Comparison of ENCODE assay signal across 6 cellular contexts in the genomic region with DNA sequence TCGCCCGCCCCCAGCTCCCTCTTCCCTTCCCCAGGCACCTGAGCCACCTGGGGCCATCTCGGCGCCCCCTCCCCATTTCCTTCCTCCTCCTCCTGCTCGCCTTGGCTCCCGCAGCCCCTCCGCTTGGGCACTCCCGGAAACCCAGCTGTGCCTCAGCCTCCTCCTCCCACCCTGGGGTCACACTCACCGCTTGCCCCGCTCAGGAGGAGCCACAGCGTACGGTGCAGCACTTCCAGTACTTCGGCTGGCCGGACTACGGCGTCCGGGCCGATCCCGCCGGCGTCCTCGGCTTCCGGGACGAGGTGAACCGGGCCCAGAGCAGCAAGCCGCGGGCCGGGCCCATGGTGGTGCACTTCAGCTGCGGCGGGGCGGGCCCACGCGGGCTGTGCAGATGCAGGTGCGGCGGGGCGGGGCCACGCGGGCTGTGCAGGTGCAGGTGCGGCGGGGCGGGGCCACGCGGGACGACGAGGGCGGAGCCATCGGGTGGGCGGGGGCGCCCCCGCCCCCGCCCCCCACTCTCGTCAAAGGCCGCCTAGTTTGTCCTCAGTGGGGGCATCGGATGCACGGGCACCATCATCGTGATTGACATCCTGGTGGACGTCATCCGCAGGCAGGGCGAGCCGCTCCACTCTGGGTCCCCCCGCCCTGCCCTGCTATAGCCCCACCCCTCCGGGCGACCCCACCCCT.
A peak's percentile ranks its signal among the peaks of the same experiment; 100 is the strongest.
DNase-seq lines count a peak whose midpoint lies in the region; ATAC-seq lines count a peak whose summit lies in the region.

No MANE protein-coding gene starts in this region.

- peak; percentile 22 for DNase-seq in UCSD-AML1 (lab: John Stamatoyannopoulos, UW; ENCODE audit: unreplicated experiment)
- peak; percentile 29 for DNase-seq in glomerular visceral epithelial cell (ENCODE audit: extremely low spot score)
- no peak for DNase-seq in globus pallidus (ENCODE audit: low spot score)

- ATAC-seq in HG02852 (IDR thresholded peaks at IDR 0.05; ENCODE audit: unreplicated experiment) (peak; percentile 20), HG03457 (IDR thresholded peaks at IDR 0.05; ENCODE audit: unreplicated experiment) (no peak), GM18517 (IDR thresholded peaks at IDR 0.05; ENCODE audit: unreplicated experiment) (no peak)
